In the genomic region with DNA sequence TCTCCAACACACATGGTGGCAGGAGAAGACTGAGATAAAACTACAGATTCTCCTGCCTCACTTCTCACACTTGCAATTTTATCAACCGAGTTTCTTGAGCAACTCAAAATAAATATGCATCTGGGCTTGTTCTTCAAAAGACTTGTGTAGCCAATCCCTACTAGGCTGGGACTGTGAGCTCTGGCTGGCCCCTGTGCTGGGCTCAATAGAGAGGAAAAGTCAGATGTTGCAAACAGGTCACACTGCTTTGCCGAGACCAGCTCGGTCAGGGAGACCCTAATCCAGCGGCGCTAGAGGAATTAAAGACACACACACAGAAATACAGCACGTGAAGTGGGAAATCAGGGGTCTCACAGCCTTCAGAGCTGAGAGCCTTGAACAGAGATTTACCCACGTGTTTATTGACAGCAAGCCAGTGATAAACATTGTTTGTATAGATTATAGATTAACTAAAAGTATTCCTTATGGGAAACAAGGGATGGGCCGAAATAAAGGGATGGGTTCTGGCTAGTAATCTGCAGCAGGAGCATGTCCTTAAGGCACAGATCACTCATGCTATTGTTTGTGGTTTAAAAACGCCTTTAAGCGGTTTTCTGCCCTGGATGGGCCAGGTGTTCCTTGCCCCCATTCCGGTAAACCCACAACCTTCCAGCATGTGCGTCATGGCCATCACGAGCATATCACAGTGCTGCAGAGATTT, we compare ENCODE assay signal across 1 cellular context.
TF ChIP-seq lines count a peak whose summit lies in the region.

No MANE protein-coding gene starts in this region.

TF ChIP-seq in HepG2, 621 proteins besides CTCF, POLR2A, EP300 and RAD21:
- TF ChIP-seq NCOA5 (CRISPR knock-in tag; IDR thresholded peaks at IDR 0.05) (no peak), HDAC1 (CRISPR knock-in tag; IDR thresholded peaks at IDR 0.05) (peak; percentile 15; the same call in 1 of the 2 replicates), ARHGAP35 (CRISPR knock-in tag; IDR thresholded peaks at IDR 0.05; ENCODE audit: borderline replicate concordance) (no peak), THAP11 (CRISPR knock-in tag; IDR thresholded peaks at IDR 0.05) (no peak), BORCS8-MEF2B (CRISPR knock-in tag; IDR thresholded peaks at IDR 0.05) (no peak), ZMYM4 (CRISPR knock-in tag; IDR thresholded peaks at IDR 0.05) (0 out of 2 replicates have a peak, but pooled peaks have one; percentile 15), MAX (IDR thresholded peaks at IDR 0.05) (no peak), CHD4 (IDR thresholded peaks at IDR 0.05; ENCODE audit: borderline replicate concordance, low read length) (no peak), ARID4A (CRISPR knock-in tag; IDR thresholded peaks at IDR 0.05; ENCODE audit: borderline replicate concordance) (peak; percentile 31; the same call in 1 of the 2 replicates), NFKB2 (CRISPR knock-in tag; IDR thresholded peaks at IDR 0.05; ENCODE audit: borderline replicate concordance) (no peak), ZNF740 (CRISPR knock-in tag; IDR thresholded peaks at IDR 0.05) (no peak), ZNF761 (CRISPR knock-in tag; conservative IDR thresholded peaks at IDR 0.05) (peak; percentile 100), ZNF710 (CRISPR knock-in tag; IDR thresholded peaks at IDR 0.05; ENCODE audit: borderline replicate concordance) (no peak), ZNF333 (CRISPR knock-in tag; IDR thresholded peaks at IDR 0.05; ENCODE audit: borderline replicate concordance) (no peak), TFE3 (CRISPR knock-in tag; IDR thresholded peaks at IDR 0.05) (no peak), ZNF280D (CRISPR knock-in tag; IDR thresholded peaks at IDR 0.05) (peak; percentile 22; the same call in 1 of the 2 replicates), ZNF747 (CRISPR knock-in tag; IDR thresholded peaks at IDR 0.05; ENCODE audit: borderline replicate concordance) (no peak), ZNF441 (CRISPR knock-in tag; IDR thresholded peaks at IDR 0.05; ENCODE audit: borderline replicate concordance) (no peak), NFE2L1 (CRISPR knock-in tag; IDR thresholded peaks at IDR 0.05; ENCODE audit: borderline replicate concordance) (no peak), SALL1 (CRISPR knock-in tag; IDR thresholded peaks at IDR 0.05) (no peak), CREB3 (CRISPR knock-in tag; IDR thresholded peaks at IDR 0.05) (no peak), PREB (CRISPR knock-in tag; IDR thresholded peaks at IDR 0.05) (no peak), TFDP1 (CRISPR knock-in tag; IDR thresholded peaks at IDR 0.05; ENCODE audit: borderline replicate concordance) (no peak), ZFP36 (IDR thresholded peaks at IDR 0.05; ENCODE audit: borderline replicate concordance, low read depth, low read length, partially characterized antibody) (no peak), GATAD2A (CRISPR knock-in tag; IDR thresholded peaks at IDR 0.05) (peak; percentile 20; the same call in 1 of the 2 replicates), TFDP2 (CRISPR knock-in tag; IDR thresholded peaks at IDR 0.05) (no peak)
- TF ChIP-seq, protein P1, sequence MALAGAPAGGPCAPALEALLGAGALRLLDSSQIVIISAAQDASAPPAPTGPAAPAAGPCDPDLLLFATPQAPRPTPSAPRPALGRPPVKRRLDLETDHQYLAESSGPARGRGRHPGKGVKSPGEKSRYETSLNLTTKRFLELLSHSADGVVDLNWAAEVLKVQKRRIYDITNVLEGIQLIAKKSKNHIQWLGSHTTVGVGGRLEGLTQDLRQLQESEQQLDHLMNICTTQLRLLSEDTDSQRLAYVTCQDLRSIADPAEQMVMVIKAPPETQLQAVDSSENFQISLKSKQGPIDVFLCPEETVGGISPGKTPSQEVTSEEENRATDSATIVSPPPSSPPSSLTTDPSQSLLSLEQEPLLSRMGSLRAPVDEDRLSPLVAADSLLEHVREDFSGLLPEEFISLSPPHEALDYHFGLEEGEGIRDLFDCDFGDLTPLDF (CRISPR knock-in tag; IDR thresholded peaks at IDR 0.05) = no peak
- TF ChIP-seq, protein P2, sequence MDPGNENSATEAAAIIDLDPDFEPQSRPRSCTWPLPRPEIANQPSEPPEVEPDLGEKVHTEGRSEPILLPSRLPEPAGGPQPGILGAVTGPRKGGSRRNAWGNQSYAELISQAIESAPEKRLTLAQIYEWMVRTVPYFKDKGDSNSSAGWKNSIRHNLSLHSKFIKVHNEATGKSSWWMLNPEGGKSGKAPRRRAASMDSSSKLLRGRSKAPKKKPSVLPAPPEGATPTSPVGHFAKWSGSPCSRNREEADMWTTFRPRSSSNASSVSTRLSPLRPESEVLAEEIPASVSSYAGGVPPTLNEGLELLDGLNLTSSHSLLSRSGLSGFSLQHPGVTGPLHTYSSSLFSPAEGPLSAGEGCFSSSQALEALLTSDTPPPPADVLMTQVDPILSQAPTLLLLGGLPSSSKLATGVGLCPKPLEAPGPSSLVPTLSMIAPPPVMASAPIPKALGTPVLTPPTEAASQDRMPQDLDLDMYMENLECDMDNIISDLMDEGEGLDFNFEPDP (CRISPR knock-in tag; conservative IDR thresholded peaks at IDR 0.05) = 0 out of 2 replicates have a peak, but pooled peaks have one; percentile 17
